11 cellular contexts compared by ENCODE assay signal in genomic region chr14:71267691-71268090, GRCh38. TPM values are rescaled to one million over a fixed set of nuclear protein-coding genes. Genes with fewer than 3 reads are reported as not detected.
DNase-seq lines count a peak whose midpoint lies in the region; ATAC-seq and TF ChIP-seq lines count a peak whose summit lies in the region.
"Had no signal": no experiment of that assay in that cellular context is flagged by ENCODE, and none has a peak within 500 bp of the region (broad histone marks: within the 10 kb centered on the region; RNA-seq: fewer than 3 reads in every experiment).

No MANE protein-coding gene starts in this region.

- no peak for DNase-seq in activated naive CD4-positive, alpha-beta T cell (lab: John Stamatoyannopoulos, UW)
- DNase-seq in activated B cell treated with CpG ODN at 0.5 μM for 24 hours (no peak), fibroblast of villous mesenchyme (ENCODE audit: low read depth) (peak; percentile 43), upper lobe of right lung (no peak), neuronal stem cell (ENCODE audit: low spot score) (no peak), cerebellar cortex (ENCODE audit: low spot score) (no peak), colonic mucosa (no peak)

- H3K9me3 Mint-ChIP-seq in activated naive CD4-positive, alpha-beta T cell treated with anti-CD3 and anti-CD28 coated beads, Interleukin-2, amount 50 U/mL, for 24 hours, result peaks cover 16% of the 10 kb centered on the region
- peaks cover 10% of the 10 kb centered on the region for H3K9me3 Mint-ChIP-seq in activated B cell treated with CpG ODN at 0.5 μM for 24 hours

- no peak overlapping the region for H2AK5ac ChIP-seq in neuronal stem cell (ENCODE audit: low read depth, low read length)

- H3K23ac ChIP-seq in neuronal stem cell (ENCODE audit: low read depth, low read length, poor library complexity), result no peak overlapping the region

- H3K79me1 ChIP-seq in neuronal stem cell (ENCODE audit: low read depth, low read length), result no peaks in the 10 kb centered on the region

- no peak for TF ChIP-seq CTCF in activated B cell treated with CpG ODN at 0.5 μM for 24 hours (IDR thresholded peaks at IDR 0.05)
- TF ChIP-seq CTCF in fibroblast of villous mesenchyme (IDR thresholded peaks at IDR 0.05; ENCODE audit: insufficient read depth, low read depth, low read length), result no peak
- TF ChIP-seq CTCF in upper lobe of right lung (IDR thresholded peaks at IDR 0.05), result no peak
- TF ChIP-seq CTCF in colonic mucosa (IDR thresholded peaks at IDR 0.05), result no peak

- H3K27ac ChIP-seq in upper lobe of right lung (no peak overlapping the region), neuronal stem cell (replicated peaks; ENCODE audit: low read length) (no peak overlapping the region), colonic mucosa (no peak overlapping the region)
- H3K27ac ChIP-seq: foreskin keratinocyte had no signal

- peaks cover 27% of the 10 kb centered on the region for H3K4me1 Mint-ChIP-seq in activated naive CD4-positive, alpha-beta T cell treated with anti-CD3 and anti-CD28 coated beads, Interleukin-2, amount 50 U/mL, for 24 hours
- H3K4me1 Mint-ChIP-seq in activated B cell treated with CpG ODN at 0.5 μM for 24 hours, result peaks cover 16% of the 10 kb centered on the region

- H3K4me3 ChIP-seq in fibroblast of villous mesenchyme (ENCODE audit: low read depth, low read length), result peak overlapping the region; percentile 25
- peak overlapping the region; percentile 15 for H3K4me3 ChIP-seq in upper lobe of right lung
- H3K4me3 ChIP-seq in neuronal stem cell (ENCODE audit: low read length in 2 of 2), result no peak overlapping the region
- no peak overlapping the region for H3K4me3 ChIP-seq in colonic mucosa
- H3K4me3 ChIP-seq: lung had no signal

- H3K27ac Mint-ChIP-seq in activated naive CD4-positive, alpha-beta T cell treated with anti-CD3 and anti-CD28 coated beads, Interleukin-2, amount 50 U/mL, for 24 hours, result no peak overlapping the region
- no peak overlapping the region for H3K27ac Mint-ChIP-seq in activated B cell treated with CpG ODN at 0.5 μM for 24 hours

- H3K4ac ChIP-seq in neuronal stem cell (ENCODE audit: low read length), result no peak overlapping the region

- H3K27me3 ChIP-seq in upper lobe of right lung (no peaks in the 10 kb centered on the region), neuronal stem cell (ENCODE audit: control insufficient read depth in 3 of 3, insufficient read depth in 3 of 3, low read depth in 1 of 3, low read length in 3 of 3) (no peaks in the 10 kb centered on the region), colonic mucosa (no peaks in the 10 kb centered on the region)
- H3K27me3 ChIP-seq: foreskin keratinocyte had no signal

- H2BK15ac ChIP-seq in neuronal stem cell (ENCODE audit: low read length), result no peak overlapping the region

- H3K9ac ChIP-seq in neuronal stem cell (ENCODE audit: low read depth, low read length, poor library complexity) (no peak overlapping the region), colonic mucosa (ENCODE audit: low read depth in 2 of 2, low read length in 2 of 2) (no peak overlapping the region)

- H3K36me3 Mint-ChIP-seq in activated naive CD4-positive, alpha-beta T cell treated with anti-CD3 and anti-CD28 coated beads, Interleukin-2, amount 50 U/mL, for 24 hours, result peaks cover 15% of the 10 kb centered on the region
- H3K36me3 Mint-ChIP-seq in activated B cell treated with CpG ODN at 0.5 μM for 24 hours (ENCODE audit: low read depth), result no peaks in the 10 kb centered on the region

- no peak overlapping the region for H4K91ac ChIP-seq in neuronal stem cell (ENCODE audit: low read depth, low read length, poor library complexity)

- POLR2A ChIA-PET in activated B cell treated with CpG ODN at 0.5 μM for 24 hours (lab: Charles Lee), result no interaction called here

- no peak overlapping the region for H2BK12ac ChIP-seq in neuronal stem cell (ENCODE audit: low read length)

- no peak overlapping the region for H2BK5ac ChIP-seq in neuronal stem cell (ENCODE audit: low read length)

- ATAC-seq in activated B cell treated with CpG ODN at 0.5 μM for 24 hours (ENCODE audit: low read depth) (no peak), upper lobe of right lung (no peak)
- ATAC-seq: sciatic nerve had no signal

- no peak overlapping the region for H3K4me2 ChIP-seq in neuronal stem cell (ENCODE audit: insufficient read depth, low read length, poor library complexity, severe bottlenecking)

- H3K27me3 Mint-ChIP-seq in activated naive CD4-positive, alpha-beta T cell treated with anti-CD3 and anti-CD28 coated beads, Interleukin-2, amount 50 U/mL, for 24 hours, result peaks cover 1% of the 10 kb centered on the region
- peaks cover 2% of the 10 kb centered on the region for H3K27me3 Mint-ChIP-seq in activated B cell treated with CpG ODN at 0.5 μM for 24 hours

- intact Hi-C loops in activated B cell treated with CpG ODN at 0.5 μM for 24 hours (cut with micrococcal nuclease) (no loop called here), upper lobe of right lung (cut with DNase I) (no loop called here), colonic mucosa (cut with DNase I) (no loop called here)

- H3K4me1 ChIP-seq in upper lobe of right lung (peaks cover 6% of the 10 kb centered on the region), neuronal stem cell (ENCODE audit: control insufficient read depth in 2 of 2, insufficient read depth in 1 of 2, low read depth in 1 of 2, low read length in 2 of 2) (no peaks in the 10 kb centered on the region), colonic mucosa (no peaks in the 10 kb centered on the region)

- H4K8ac ChIP-seq in neuronal stem cell (ENCODE audit: low read depth, low read length), result no peak overlapping the region

- no peaks in the 10 kb centered on the region for H3K36me3 ChIP-seq in upper lobe of right lung
- no peaks in the 10 kb centered on the region for H3K36me3 ChIP-seq in neuronal stem cell (replicated peaks in 1 of 2; ENCODE audit: control insufficient read depth in 2 of 2, insufficient read depth in 2 of 2, low read length in 2 of 2)
- no peaks in the 10 kb centered on the region for H3K36me3 ChIP-seq in colonic mucosa

- no peak overlapping the region for H2AFZ ChIP-seq in neuronal stem cell (ENCODE audit: low read length)

- no peak overlapping the region for H3K14ac ChIP-seq in neuronal stem cell (ENCODE audit: low read length)

- H3K18ac ChIP-seq in neuronal stem cell (ENCODE audit: low read length), result no peak overlapping the region

- peak overlapping the region; percentile 49 for H3K4me3 Mint-ChIP-seq in activated naive CD4-positive, alpha-beta T cell treated with anti-CD3 and anti-CD28 coated beads, Interleukin-2, amount 50 U/mL, for 24 hours
- H3K4me3 Mint-ChIP-seq in activated B cell treated with CpG ODN at 0.5 μM for 24 hours, result peak overlapping the region; percentile 60

- CTCF ChIA-PET in activated B cell treated with CpG ODN at 0.5 μM for 24 hours (lab: Charles Lee), result no interaction called here

- no peak overlapping the region for H2BK120ac ChIP-seq in neuronal stem cell (ENCODE audit: low read depth, low read length)

- H3K9me3 ChIP-seq in upper lobe of right lung (no peaks in the 10 kb centered on the region), neuronal stem cell (replicated peaks in 1 of 2; ENCODE audit: control insufficient read depth in 2 of 2, insufficient read depth in 1 of 2, low read depth in 1 of 2, low read length in 2 of 2) (peaks cover 2 to 3% of the 10 kb centered on the region in 2 donors), colonic mucosa (no peaks in the 10 kb centered on the region)

- WGBS in neuronal stem cell (ENCODE audit: extremely low coverage in 2 of 2, insufficient read length in 2 of 2, insufficient replicate concordance in 1 of 2), 2 donors, result no CpG with 5 or more reads among the region's 2 CpGs

RNA-seq across cellular contexts. Expression of gene SIPA1L1, which starts 52.6 kb away (rescaled TPM):
- total RNA-seq in activated B cell treated with CpG ODN at 0.5 μM for 24 hours (114 and 134 TPM in 2 replicates), fibroblast of villous mesenchyme (32.4 and 52.5 TPM in 2 replicates), upper lobe of right lung (52.1 TPM), colonic mucosa (10 to 100 TPM; 55.9 to 67.4 TPM)
- polyA plus RNA-seq in neuronal stem cell (2013, experiment 1 of 2), result 27.7 TPM
- polyA plus RNA-seq in neuronal stem cell (2013, experiment 2 of 2), result 27.2 TPM

Comparison
In these comparisons a context has a peak if more than half of its experiments do, and no peak if none do; other contexts are left out.
1. H3K4me3 ChIP-seq: peak in fibroblast of villous mesenchyme (single experiment) and upper lobe of right lung (single experiment); none in neuronal stem cell (0 of 2) and colonic mucosa (single experiment).